8 cellular contexts compared by ENCODE assay signal in genomic region chr19:45468803-45469131, GRCh38. TPM values are rescaled to one million over a fixed set of nuclear protein-coding genes. Genes with fewer than 3 reads are reported as not detected.
DNase-seq lines count a peak whose midpoint lies in the region; ATAC-seq and TF ChIP-seq lines count a peak whose summit lies in the region.

No MANE protein-coding gene starts in this region.

- peak; percentile 21 for ATAC-seq in GM19452 (IDR thresholded peaks at IDR 0.05; ENCODE audit: unreplicated experiment)
- peak; percentile 5 for ATAC-seq in body of pancreas
- peak; percentile 28 for ATAC-seq in left colon
- ATAC-seq in omental fat pad (ENCODE audit: low FRiP score) = no peak

- H3K79me2 ChIP-seq in Karpas-422 (ENCODE audit: low read length) = 0 out of 2 replicates have a peak, but pooled peaks cover 7% of the 10 kb centered on the region

- no peaks in the 10 kb centered on the region for H3K9me2 ChIP-seq in Karpas-422 (replicated peaks; ENCODE audit: insufficient read depth, low read length)

- H3K27me3 ChIP-seq in Karpas-422 (ENCODE audit: low read length) (no peaks in the 10 kb centered on the region), body of pancreas (no peaks in the 10 kb centered on the region), thymus (ENCODE audit: control insufficient read depth, insufficient read depth) (peaks cover 38% of the 10 kb centered on the region)

- no peak for TF ChIP-seq CTCF in 22Rv1 (IDR thresholded peaks at IDR 0.05)
- no peak for TF ChIP-seq CTCF in body of pancreas (IDR thresholded peaks at IDR 0.05)
- TF ChIP-seq CTCF in omental fat pad (IDR thresholded peaks at IDR 0.05) = no peak

- intact Hi-C loops in body of pancreas (cut with DNase I) (no loop called here), left colon (cut with DNase I, micrococcal nuclease) (no loop called here)

- H3K9me3 ChIP-seq in Karpas-422 (ENCODE audit: low read length) (no peaks in the 10 kb centered on the region), body of pancreas (no peaks in the 10 kb centered on the region), thymus (ENCODE audit: control insufficient read depth) (no peaks in the 10 kb centered on the region)

- H3K9ac ChIP-seq in Karpas-422 (ENCODE audit: low read length) = peak overlapping the region; percentile 82

- WGBS in body of pancreas, 2 donors = 0 to 1% methylated on average over 16 to 19 of the region's 19 CpGs
- 0% methylated on average over 19 of the region's 19 CpGs for WGBS in thymus

- no peak overlapping the region for H2AFZ ChIP-seq in Karpas-422 (ENCODE audit: low read length)

- TF ChIP-seq POLR2A in body of pancreas (IDR thresholded peaks at IDR 0.05) = no peak

- peak overlapping the region; percentile 80 for H3K27ac ChIP-seq in 22Rv1
- peak overlapping the region; percentile 77 for H3K27ac ChIP-seq in Karpas-422 (ENCODE audit: low read length)
- H3K27ac ChIP-seq in body of pancreas = peak overlapping the region; percentile 92 to 97 (median 93)
- peak overlapping the region; percentile 74 for H3K27ac ChIP-seq in thymus (ENCODE audit: low read depth)

- H3K4me1 ChIP-seq in Karpas-422 (ENCODE audit: low read length) (peaks cover 25% of the 10 kb centered on the region), body of pancreas (peaks cover 25% of the 10 kb centered on the region), thymus (ENCODE audit: control insufficient read depth, insufficient read depth, low read length) (peaks cover 21% of the 10 kb centered on the region)

- H3K4me2 ChIP-seq in Karpas-422 (ENCODE audit: low read depth, low read length, poor library complexity, severe bottlenecking) = peak overlapping the region; percentile 88

- peak overlapping the region; percentile 88 for H3K4me3 ChIP-seq in Karpas-422 (ENCODE audit: low read length)
- H3K4me3 ChIP-seq in body of pancreas = peak overlapping the region; percentile 2 to 23
- H3K4me3 ChIP-seq in thymus (ENCODE audit: low read length) = peak overlapping the region; percentile 65

- DNase-seq in Karpas-422 (peak; percentile 90), body of pancreas (no peak), left colon (no peak), omental fat pad (ENCODE audit: low spot score) (no peak), NCI-H1105 treated with DMSO at 0.1 percent for 48 hours (lab: John Stamatoyannopoulos, UW) (no peak)

- H3K36me3 ChIP-seq in Karpas-422 (ENCODE audit: insufficient read depth, low read length) (no peaks in the 10 kb centered on the region), body of pancreas (replicated peaks in 1 of 2; ENCODE audit: insufficient read depth in 1 of 2, low read depth in 2 of 2) (no peaks in the 10 kb centered on the region), thymus (ENCODE audit: control insufficient read depth, insufficient read depth) (no peaks in the 10 kb centered on the region)

- no peaks in the 10 kb centered on the region for H4K20me1 ChIP-seq in Karpas-422 (ENCODE audit: insufficient read depth, low read depth, low read length)

RNA-seq across cellular contexts. Expression of gene FOSB, which starts 1.0 kb away (rescaled TPM):
- total RNA-seq in Karpas-422 (2014; rRNA removed; shearing (Covaris generic); ENCODE audit: low replicate concordance) = 2.5 and 4.0 TPM in 2 replicates
- total RNA-seq in body of pancreas = 10 to 100 TPM in 1 of 2 donors, 1 to 10 TPM in 1; 4.2 to 84.7 TPM
- total RNA-seq in left colon = 10 to 100 TPM in 1 of 2 donors, 1 to 10 TPM in 1; 4.4 to 46.0 TPM
- 7.1 TPM for polyA plus RNA-seq in thymus
- 100 to 1,000 TPM; 306 to 713 (median 395) TPM for total RNA-seq in omental fat pad

RNA-seq across cellular contexts. Expression of gene RTN2, which starts 28.1 kb away (rescaled TPM):
- total RNA-seq in Karpas-422 (2014; rRNA removed; shearing (Covaris generic); ENCODE audit: low replicate concordance) = 3.1 and 4.6 TPM in 2 replicates
- total RNA-seq in body of pancreas = 1 to 10 TPM; 2.9 to 5.6 TPM
- total RNA-seq in left colon = 1 to 10 TPM; 3.4 to 6.1 TPM
- 5.0 TPM for polyA plus RNA-seq in thymus
- 1 to 10 TPM; 3.8 to 9.4 (median 7.0) TPM for total RNA-seq in omental fat pad

RNA-seq across cellular contexts. Expression of gene PPM1N, which starts 29.5 kb away (rescaled TPM):
- 0.71 and 8.0 TPM in 2 replicates for total RNA-seq in Karpas-422 (2014; rRNA removed; shearing (Covaris generic); ENCODE audit: low replicate concordance)
- not detected for total RNA-seq in body of pancreas
- total RNA-seq in left colon = 1 to 10 TPM in 1 of 2 donors, under 1 TPM in 1; 0.37 to 1.6 TPM
- 4.0 TPM for polyA plus RNA-seq in thymus
- 1 to 10 TPM; 1.9 to 3.8 (median 2.9) TPM for total RNA-seq in omental fat pad

RNA-seq across cellular contexts. Expression of gene VASP, which starts 38.5 kb away (rescaled TPM):
- total RNA-seq in Karpas-422 (2014; rRNA removed; shearing (Covaris generic); ENCODE audit: low replicate concordance) = 77.9 and 97.9 TPM in 2 replicates
- 10 to 100 TPM; 27.0 to 29.7 TPM for total RNA-seq in body of pancreas
- total RNA-seq in left colon = 100 to 1,000 TPM; 218 to 260 TPM
- 138 TPM for polyA plus RNA-seq in thymus
- total RNA-seq in omental fat pad = 100 to 1,000 TPM in 1 of 4 donors, 10 to 100 TPM in 3; 47.0 to 132 (median 68.7) TPM

RNA-seq across cellular contexts. Expression of gene ERCC1, which starts 45.0 kb away (rescaled TPM):
- total RNA-seq in Karpas-422 (2014; rRNA removed; shearing (Covaris generic); ENCODE audit: low replicate concordance) = 121 and 175 TPM in 2 replicates
- total RNA-seq in body of pancreas (10 to 100 TPM; 91.3 to 97.9 TPM), left colon (10 to 100 TPM; 37.1 to 43.6 TPM), omental fat pad (10 to 100 TPM; 63.7 to 93.8 (median 76.5) TPM)
- 42.6 TPM for polyA plus RNA-seq in thymus

Comparison
In these comparisons a context has a peak if more than half of its experiments do, and no peak if none do; other contexts are left out.
1. H3K4me3 ChIP-seq: peak in every context shown above with its lines; median percentile 88 in Karpas-422; 65 in thymus; 12 in body of pancreas.